21 cellular contexts compared by ENCODE assay signal in the genomic region with DNA sequence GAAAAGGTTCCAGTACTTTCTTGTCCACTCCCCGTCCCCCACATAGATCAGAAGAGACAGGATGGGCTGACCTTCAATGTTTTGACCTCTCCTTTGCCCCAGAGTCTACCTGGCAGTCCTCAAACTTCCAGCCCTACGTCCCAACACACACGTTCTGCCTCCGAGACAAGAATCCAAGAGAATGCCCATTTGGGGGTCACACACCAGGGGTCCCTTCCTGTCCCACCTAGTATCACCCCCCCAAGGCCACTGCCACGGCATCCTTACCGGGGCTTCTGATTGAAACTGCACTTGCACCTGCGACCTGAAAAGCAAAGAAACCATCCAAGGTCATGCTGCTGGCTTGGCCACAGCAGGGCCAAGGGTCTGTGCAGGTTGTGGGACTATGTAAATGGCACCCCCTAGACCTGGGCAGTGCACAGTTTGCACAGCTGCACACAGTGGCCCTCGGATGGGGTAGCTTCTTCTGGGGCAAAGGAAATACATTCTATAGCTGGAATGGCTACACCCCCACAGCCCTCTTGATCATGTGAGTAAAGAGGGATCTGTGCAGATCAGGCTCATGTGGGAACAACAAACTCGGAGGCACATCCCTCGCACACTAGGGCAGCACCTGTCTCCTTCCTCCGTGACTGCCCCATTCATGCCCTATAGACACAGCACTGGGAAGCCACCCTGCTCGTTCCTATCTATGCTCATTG. TPM values are rescaled to one million over a fixed set of nuclear protein-coding genes. Genes with fewer than 3 reads are reported as not detected.
DNase-seq lines count a peak whose midpoint lies in the region; ATAC-seq and TF ChIP-seq lines count a peak whose summit lies in the region.
"Had no signal": no experiment of that assay in that cellular context is flagged by ENCODE, and none has a peak within 500 bp of the region (broad histone marks: within the 10 kb centered on the region; RNA-seq: fewer than 3 reads in every experiment).

No MANE protein-coding gene starts in this region.

- H3K36me3 ChIP-seq in testis (ENCODE audit: low read depth, missing control alignments), result no peaks in the 10 kb centered on the region
- H3K36me3 ChIP-seq: esophagus squamous epithelium had no signal

- WGBS in testis, 2 donors, result 85 to 86% methylated on average over 11 to 12 of the region's 12 CpGs

- intact Hi-C loops in activated CD4-positive, alpha-beta memory T cell treated with anti-CD3 and anti-CD28 coated beads for 36 hours (cut with micrococcal nuclease), result no loop called here
- intact Hi-C loops in activated B cell treated with CpG ODN at 0.5 μM for 24 hours (cut with micrococcal nuclease) (no loop called here), testis (cut with DNase I; ENCODE audit: low total_unique reads) (loop anchor here (5.0 kb wide), 1 partner anchor 106 kb away; no protein-coding TSS in a partner anchor)

- peaks cover 24% of the 10 kb centered on the region for H3K27me3 Mint-ChIP-seq in activated CD4-positive, alpha-beta memory T cell treated with anti-CD3 and anti-CD28 coated beads, Interleukin-2, amount 10 ng/mL, durations not matched to agents 7 days and 5 days
- peaks cover 2% of the 10 kb centered on the region for H3K27me3 Mint-ChIP-seq in activated CD4-positive, alpha-beta memory T cell treated with anti-CD3 and anti-CD28 coated beads for 36 hours
- H3K27me3 Mint-ChIP-seq in activated B cell treated with CpG ODN at 0.5 μM for 24 hours, result peaks cover 11% of the 10 kb centered on the region

- no peaks in the 10 kb centered on the region for H3K27me3 ChIP-seq in testis

- H3K27ac ChIP-seq in testis, result no peak overlapping the region

- no peak overlapping the region for H3K27ac Mint-ChIP-seq in activated CD4-positive, alpha-beta memory T cell treated with anti-CD3 and anti-CD28 coated beads, Interleukin-2, amount 10 ng/mL, durations not matched to agents 7 days and 5 days
- no peak overlapping the region for H3K27ac Mint-ChIP-seq in activated CD4-positive, alpha-beta memory T cell treated with anti-CD3 and anti-CD28 coated beads for 36 hours
- H3K27ac Mint-ChIP-seq in activated B cell treated with CpG ODN at 0.5 μM for 24 hours, result no peak overlapping the region
- H3K27ac Mint-ChIP-seq: T-helper 1 cell treated with Interleukin-12 subunit alpha and Interleukin-12 subunit beta and Interleukin-4 antibody, amounts not matched to agents 30 μg/mL and 1 μg/mL, for 36 hours had no signal

- no peaks in the 10 kb centered on the region for H3K9me3 ChIP-seq in testis
- H3K9me3 ChIP-seq: esophagus squamous epithelium had no signal

- POLR2A ChIA-PET in activated CD4-positive, alpha-beta memory T cell treated with anti-CD3 and anti-CD28 coated beads, Interleukin-2, amount 10 ng/mL, durations not matched to agents 7 days and 5 days (lab: Charles Lee), result interaction anchor here (1.0 to 1.3 kb wide), 2 partner anchors 106 to 212 kb away, joined by 3 to 4 read pairs; no protein-coding TSS in a partner anchor
- POLR2A ChIA-PET in activated CD4-positive, alpha-beta memory T cell treated with anti-CD3 and anti-CD28 coated beads for 36 hours (lab: Charles Lee), result no interaction called here
- POLR2A ChIA-PET in activated B cell treated with CpG ODN at 0.5 μM for 24 hours (lab: Charles Lee), result interaction anchor here (1.4 kb wide), 1 partner anchor 24 kb away, joined by 3 read pairs; no protein-coding TSS in a partner anchor

- ATAC-seq in activated B cell treated with CpG ODN at 0.5 μM for 24 hours (ENCODE audit: low read depth), result no peak
- ATAC-seq: right cardiac atrium had no signal

- H3K36me3 Mint-ChIP-seq in activated CD4-positive, alpha-beta memory T cell treated with anti-CD3 and anti-CD28 coated beads, Interleukin-2, amount 10 ng/mL, durations not matched to agents 7 days and 5 days (ENCODE audit: low read depth), result no peaks in the 10 kb centered on the region
- no peaks in the 10 kb centered on the region for H3K36me3 Mint-ChIP-seq in activated CD4-positive, alpha-beta memory T cell treated with anti-CD3 and anti-CD28 coated beads for 36 hours
- H3K36me3 Mint-ChIP-seq in activated B cell treated with CpG ODN at 0.5 μM for 24 hours (ENCODE audit: low read depth), result no peaks in the 10 kb centered on the region

- H3K4me3 ChIP-seq in testis, result no peak overlapping the region
- H3K4me3 ChIP-seq: esophagus squamous epithelium had no signal

- peak; percentile 11 for DNase-seq in activated CD4-positive, alpha-beta memory T cell treated with anti-CD3 and anti-CD28 coated beads, Interleukin-2, amount 10 ng/mL, durations not matched to agents 7 days and 5 days
- no peak for DNase-seq in activated CD4-positive, alpha-beta memory T cell treated with anti-CD3 and anti-CD28 coated beads for 36 hours
- DNase-seq in activated B cell treated with CpG ODN at 0.5 μM for 24 hours (peak; percentile 12), mesenteric fat pad (ENCODE audit: low spot score) (peak; percentile 33), testis (peak; percentile 14), NCI-H187 treated with DMSO at 0.1 percent for 48 hours (lab: John Stamatoyannopoulos, UW) (no peak), COLO829 (ENCODE audit: low spot score) (no peak), HUDEP-2 (lab: John Stamatoyannopoulos, UW; ENCODE audit: unreplicated experiment in 76 of 76) (no peak)
- DNase-seq: activated naive CD4-positive, alpha-beta T cell; effector memory CD4-positive, alpha-beta T cell; esophagus squamous epithelium; GDM1; NCI-H1417; stimulated activated naive CD4-positive, alpha-beta T cell treated with Interleukin-2 at 50 U/mL for 16 hours had no signal

- CTCF ChIA-PET in activated CD4-positive, alpha-beta memory T cell treated with anti-CD3 and anti-CD28 coated beads, Interleukin-2, amount 10 ng/mL, durations not matched to agents 7 days and 5 days (lab: Charles Lee), result interaction anchor here (0.6 to 7.8 kb wide), 3 partner anchors 98 to 213 kb away, joined by 3 to 171 read pairs (median 12); no protein-coding TSS in a partner anchor
- CTCF ChIA-PET in activated CD4-positive, alpha-beta memory T cell treated with anti-CD3 and anti-CD28 coated beads for 36 hours (lab: Charles Lee), result interaction anchor here (1.2 to 7.3 kb wide), 3 partner anchors 33 to 212 kb away, joined by 6 to 219 read pairs (median 154); no protein-coding TSS in a partner anchor
- CTCF ChIA-PET in activated B cell treated with CpG ODN at 0.5 μM for 24 hours (lab: Charles Lee), result interaction anchor here (1.0 to 8.6 kb wide), 3 partner anchors 33 to 212 kb away, joined by 3 to 148 read pairs (median 129); no protein-coding TSS in a partner anchor

- peaks cover 6% of the 10 kb centered on the region for H3K4me1 Mint-ChIP-seq in activated CD4-positive, alpha-beta memory T cell treated with anti-CD3 and anti-CD28 coated beads, Interleukin-2, amount 10 ng/mL, durations not matched to agents 7 days and 5 days
- no peaks in the 10 kb centered on the region for H3K4me1 Mint-ChIP-seq in activated CD4-positive, alpha-beta memory T cell treated with anti-CD3 and anti-CD28 coated beads for 36 hours (ENCODE audit: low read depth)
- H3K4me1 Mint-ChIP-seq in activated B cell treated with CpG ODN at 0.5 μM for 24 hours, result no peaks in the 10 kb centered on the region

- H3K4me3 Mint-ChIP-seq in activated CD4-positive, alpha-beta memory T cell treated with anti-CD3 and anti-CD28 coated beads, Interleukin-2, amount 10 ng/mL, durations not matched to agents 7 days and 5 days, result no peak overlapping the region
- no peak overlapping the region for H3K4me3 Mint-ChIP-seq in activated CD4-positive, alpha-beta memory T cell treated with anti-CD3 and anti-CD28 coated beads for 36 hours
- H3K4me3 Mint-ChIP-seq in activated B cell treated with CpG ODN at 0.5 μM for 24 hours, result no peak overlapping the region
- H3K4me3 Mint-ChIP-seq: central memory CD8-positive, alpha-beta T cell; T-helper 1 cell treated with Interleukin-12 subunit alpha and Interleukin-12 subunit beta and Interleukin-4 antibody, amounts not matched to agents 30 μg/mL and 1 μg/mL, for 36 hours had no signal

- no peaks in the 10 kb centered on the region for H3K9me3 Mint-ChIP-seq in activated CD4-positive, alpha-beta memory T cell treated with anti-CD3 and anti-CD28 coated beads, Interleukin-2, amount 10 ng/mL, durations not matched to agents 7 days and 5 days
- H3K9me3 Mint-ChIP-seq in activated CD4-positive, alpha-beta memory T cell treated with anti-CD3 and anti-CD28 coated beads for 36 hours, result no peaks in the 10 kb centered on the region
- H3K9me3 Mint-ChIP-seq in activated B cell treated with CpG ODN at 0.5 μM for 24 hours, result no peaks in the 10 kb centered on the region
- H3K9me3 Mint-ChIP-seq: central memory CD8-positive, alpha-beta T cell; T-helper 1 cell treated with Interleukin-12 subunit alpha and Interleukin-12 subunit beta and Interleukin-4 antibody, amounts not matched to agents 30 μg/mL and 1 μg/mL, for 36 hours had no signal

- TF ChIP-seq POLR2A in testis (IDR thresholded peaks at IDR 0.05), result no peak

- TF ChIP-seq CTCF in activated B cell treated with CpG ODN at 0.5 μM for 24 hours (IDR thresholded peaks at IDR 0.05) (no peak), testis (IDR thresholded peaks at IDR 0.05) (no peak)

- H3K4me1 ChIP-seq in testis, result peaks cover 15% of the 10 kb centered on the region

RNA-seq across cellular contexts. Expression of a gene that starts 16.5 kb away (rescaled TPM):
- under 1 TPM; 0.33 to 0.48 TPM for total RNA-seq in activated CD4-positive, alpha-beta memory T cell treated with anti-CD3 and anti-CD28 coated beads, Interleukin-2, amount 10 ng/mL, durations not matched to agents 7 days and 5 days
- not detected for total RNA-seq in activated CD4-positive, alpha-beta memory T cell treated with anti-CD3 and anti-CD28 coated beads for 36 hours
- total RNA-seq in activated B cell treated with CpG ODN at 0.5 μM for 24 hours (40.4 and 44.6 TPM in 2 replicates), mesenteric fat pad (3.2 TPM), testis (1 to 10 TPM; 5.3 to 7.6 TPM)
- 8.3 TPM for polyA plus RNA-seq in testis (ENCODE audit: insufficient read depth, low read depth, low replicate concordance)
- total RNA-seq: HT1080, OCI-LY7 had no signal
- polyA plus RNA-seq: BJ had no signal

RNA-seq across cellular contexts. Expression of a gene that starts 35.4 kb away (rescaled TPM):
- not detected for total RNA-seq in activated CD4-positive, alpha-beta memory T cell treated with anti-CD3 and anti-CD28 coated beads, Interleukin-2, amount 10 ng/mL, durations not matched to agents 7 days and 5 days
- total RNA-seq in activated CD4-positive, alpha-beta memory T cell treated with anti-CD3 and anti-CD28 coated beads for 36 hours, result under 1 TPM; 0.26 to 0.61 TPM
- total RNA-seq in activated B cell treated with CpG ODN at 0.5 μM for 24 hours (not detected in 2 replicates), mesenteric fat pad (21.5 TPM), testis (100 to 1,000 TPM; 191 to 439 TPM)
- polyA plus RNA-seq in testis (ENCODE audit: insufficient read depth, low read depth, low replicate concordance), result 186 TPM
- total RNA-seq: OCI-LY7 had no signal
- polyA plus RNA-seq: BJ had no signal

RNA-seq across cellular contexts. Expression of a gene that starts 44.0 kb away (rescaled TPM):
- total RNA-seq in activated CD4-positive, alpha-beta memory T cell treated with anti-CD3 and anti-CD28 coated beads, Interleukin-2, amount 10 ng/mL, durations not matched to agents 7 days and 5 days, result under 1 TPM in 1 of 2 experiments, not detected in 1; 0.03 TPM
- under 1 TPM; 0.29 to 0.67 TPM for total RNA-seq in activated CD4-positive, alpha-beta memory T cell treated with anti-CD3 and anti-CD28 coated beads for 36 hours
- 1.5 and 3.6 TPM in 2 replicates for total RNA-seq in activated B cell treated with CpG ODN at 0.5 μM for 24 hours
- total RNA-seq in mesenteric fat pad, result 0.45 TPM
- total RNA-seq in testis, result 1 to 10 TPM; 3.0 to 6.1 TPM
- polyA plus RNA-seq in testis (ENCODE audit: insufficient read depth, low read depth, low replicate concordance), result 1.6 TPM
- total RNA-seq: glomerular endothelial cell, HT1080, OCI-LY7 had no signal
- polyA plus RNA-seq: BJ had no signal

Comparison
In these comparisons a context has a peak if more than half of its experiments do, and no peak if none do; other contexts are left out.
1. DNase-seq: peak in activated CD4-positive, alpha-beta memory T cell treated with anti-CD3 and anti-CD28 coated beads, Interleukin-2, amount 10 ng/mL, durations not matched to agents 7 days and 5 days (single experiment), activated B cell treated with CpG ODN at 0.5 μM for 24 hours (single experiment), mesenteric fat pad (single experiment) and testis (single experiment); none in activated CD4-positive, alpha-beta memory T cell treated with anti-CD3 and anti-CD28 coated beads for 36 hours (single experiment), NCI-H187 treated with DMSO at 0.1 percent for 48 hours (single experiment), COLO829 (single experiment) and HUDEP-2 (0 of 76).
2. RNA of a gene that starts 35.4 kb away (total RNA-seq): 191 to 439 TPM in testis and 21.5 TPM in mesenteric fat pad (single experiment); 0.26 to 0.61 TPM in activated CD4-positive, alpha-beta memory T cell treated with anti-CD3 and anti-CD28 coated beads for 36 hours, not detected in activated CD4-positive, alpha-beta memory T cell treated with anti-CD3 and anti-CD28 coated beads, Interleukin-2, amount 10 ng/mL, durations not matched to agents 7 days and 5 days and not detected in activated B cell treated with CpG ODN at 0.5 μM for 24 hours; every median in the first group is over 10 times any median in the second.